Comparison of ENCODE assay signal across 8 cellular contexts in genomic region chr10:104028146-104028545, GRCh38. TPM values are rescaled to one million over a fixed set of nuclear protein-coding genes. Genes with fewer than 3 reads are reported as not detected.
DNase-seq lines count a peak whose midpoint lies in the region; ATAC-seq and TF ChIP-seq lines count a peak whose summit lies in the region.

No MANE protein-coding gene starts in this region.

- no peaks in the 10 kb centered on the region for H3K9me3 Mint-ChIP-seq in activated CD4-positive, alpha-beta memory T cell treated with anti-CD3 and anti-CD28 coated beads for 36 hours
- no peaks in the 10 kb centered on the region for H3K9me3 Mint-ChIP-seq in activated CD4-positive, alpha-beta memory T cell treated with anti-CD3 and anti-CD28 coated beads, Interleukin-2, amount 10 ng/mL, durations not matched to agents 7 days and 5 days
- H3K9me3 Mint-ChIP-seq in stimulated activated effector memory CD8-positive, alpha-beta T cell treated with anti-CD3 and anti-CD28 coated beads, Interleukin-12 subunit alpha, Interleukin-12 subunit beta, amount 100 ng/mL, for 72 hours: no peaks in the 10 kb centered on the region

- DNase-seq in activated CD4-positive, alpha-beta memory T cell treated with anti-CD3 and anti-CD28 coated beads for 36 hours: peak; percentile 50
- DNase-seq in activated CD4-positive, alpha-beta memory T cell treated with anti-CD3 and anti-CD28 coated beads, Interleukin-2, amount 10 ng/mL, durations not matched to agents 7 days and 5 days: no peak
- DNase-seq in T-helper 17 cell: no peak
- DNase-seq in left ventricle myocardium inferior: no peak
- no peak for DNase-seq in stimulated activated effector memory CD8-positive, alpha-beta T cell treated with anti-CD3 and anti-CD28 coated beads, Interleukin-12 subunit alpha, Interleukin-12 subunit beta, amount 100 ng/mL, for 72 hours (ENCODE audit: low spot score in 2 of 2)
- no peak for DNase-seq in GOT3 (lab: John Stamatoyannopoulos, UW)
- DNase-seq in spleen: no peak

- H3K9me3 ChIP-seq in T-helper 17 cell (ENCODE audit: control insufficient read depth, low read length, poor library complexity, severe bottlenecking) (no peaks in the 10 kb centered on the region), left ventricle myocardium inferior (replicated peaks) (no peaks in the 10 kb centered on the region), spleen (no peaks in the 10 kb centered on the region)

- H3K36me3 Mint-ChIP-seq in activated CD4-positive, alpha-beta memory T cell treated with anti-CD3 and anti-CD28 coated beads for 36 hours: peaks cover 29% of the 10 kb centered on the region
- H3K36me3 Mint-ChIP-seq in activated CD4-positive, alpha-beta memory T cell treated with anti-CD3 and anti-CD28 coated beads, Interleukin-2, amount 10 ng/mL, durations not matched to agents 7 days and 5 days (ENCODE audit: low read depth): peaks cover 48% of the 10 kb centered on the region
- H3K36me3 Mint-ChIP-seq in T-helper 17 cell (ENCODE audit: low read depth): peaks cover 17% of the 10 kb centered on the region
- H3K36me3 Mint-ChIP-seq in stimulated activated effector memory CD8-positive, alpha-beta T cell treated with anti-CD3 and anti-CD28 coated beads, Interleukin-12 subunit alpha, Interleukin-12 subunit beta, amount 100 ng/mL, for 72 hours: peaks cover 93% of the 10 kb centered on the region

- no peak overlapping the region for H3K4me3 ChIP-seq in left ventricle myocardium inferior
- H3K4me3 ChIP-seq in spleen: no peak overlapping the region

- CTCF ChIA-PET in activated CD4-positive, alpha-beta memory T cell treated with anti-CD3 and anti-CD28 coated beads for 36 hours (lab: Charles Lee): interaction anchor here (0.6 to 2.0 kb wide), 7 partner anchors 10 to 246 kb away, joined by 3 to 7 read pairs (median 4); partner anchors contain the start of gene SFR1
- CTCF ChIA-PET in activated CD4-positive, alpha-beta memory T cell treated with anti-CD3 and anti-CD28 coated beads, Interleukin-2, amount 10 ng/mL, durations not matched to agents 7 days and 5 days (lab: Charles Lee): interaction anchor here (0.7 to 2.2 kb wide), 4 partner anchors 9 to 246 kb away, joined by 3 to 10 read pairs (median 4); no protein-coding TSS in a partner anchor

- H3K27ac Mint-ChIP-seq in activated CD4-positive, alpha-beta memory T cell treated with anti-CD3 and anti-CD28 coated beads for 36 hours: peak overlapping the region; percentile 5
- no peak overlapping the region for H3K27ac Mint-ChIP-seq in activated CD4-positive, alpha-beta memory T cell treated with anti-CD3 and anti-CD28 coated beads, Interleukin-2, amount 10 ng/mL, durations not matched to agents 7 days and 5 days
- peak overlapping the region; percentile 60 for H3K27ac Mint-ChIP-seq in T-helper 17 cell
- H3K27ac Mint-ChIP-seq in stimulated activated effector memory CD8-positive, alpha-beta T cell treated with anti-CD3 and anti-CD28 coated beads, Interleukin-12 subunit alpha, Interleukin-12 subunit beta, amount 100 ng/mL, for 72 hours: peak overlapping the region; percentile 29

- H3K27me3 Mint-ChIP-seq in activated CD4-positive, alpha-beta memory T cell treated with anti-CD3 and anti-CD28 coated beads for 36 hours: no peaks in the 10 kb centered on the region
- no peaks in the 10 kb centered on the region for H3K27me3 Mint-ChIP-seq in activated CD4-positive, alpha-beta memory T cell treated with anti-CD3 and anti-CD28 coated beads, Interleukin-2, amount 10 ng/mL, durations not matched to agents 7 days and 5 days
- H3K27me3 Mint-ChIP-seq in T-helper 17 cell: no peaks in the 10 kb centered on the region

- H3K27me3 ChIP-seq in left ventricle myocardium inferior (ENCODE audit: low read depth) (no peaks in the 10 kb centered on the region), spleen (replicated peaks in 1 of 7) (no peaks in the 10 kb centered on the region)

- intact Hi-C loops in activated CD4-positive, alpha-beta memory T cell treated with anti-CD3 and anti-CD28 coated beads for 36 hours (cut with micrococcal nuclease): loop anchor here (2.0 to 5.0 kb wide), 2 partner anchors 93 to 141 kb away; no protein-coding TSS in a partner anchor
- intact Hi-C loops in left ventricle myocardium inferior (cut with micrococcal nuclease): no loop called here
- intact Hi-C loops in spleen (cut with DNase I; ENCODE audit: low total_unique reads): no loop called here

- H3K27ac ChIP-seq in left ventricle myocardium inferior (replicated peaks) (peak overlapping the region; percentile 74), spleen (no peak overlapping the region)

- H3K36me3 ChIP-seq in left ventricle myocardium inferior (peaks cover 45% of the 10 kb centered on the region), spleen (peaks cover 0 to 94% (median 42%) of the 10 kb centered on the region in 6 donors)

- POLR2A ChIA-PET in activated CD4-positive, alpha-beta memory T cell treated with anti-CD3 and anti-CD28 coated beads for 36 hours (lab: Charles Lee): interaction anchor here (0.9 kb wide), 1 partner anchor 92 kb away, joined by 3 read pairs; no protein-coding TSS in a partner anchor
- POLR2A ChIA-PET in activated CD4-positive, alpha-beta memory T cell treated with anti-CD3 and anti-CD28 coated beads, Interleukin-2, amount 10 ng/mL, durations not matched to agents 7 days and 5 days (lab: Charles Lee): interaction anchor here (1.4 kb wide), 1 partner anchor 13 kb away, joined by 3 read pairs; no protein-coding TSS in a partner anchor

- H3K4me1 Mint-ChIP-seq in activated CD4-positive, alpha-beta memory T cell treated with anti-CD3 and anti-CD28 coated beads for 36 hours (ENCODE audit: low read depth): peaks cover 14% of the 10 kb centered on the region
- peaks cover 4% of the 10 kb centered on the region for H3K4me1 Mint-ChIP-seq in activated CD4-positive, alpha-beta memory T cell treated with anti-CD3 and anti-CD28 coated beads, Interleukin-2, amount 10 ng/mL, durations not matched to agents 7 days and 5 days
- peaks cover 8% of the 10 kb centered on the region for H3K4me1 Mint-ChIP-seq in T-helper 17 cell
- no peaks in the 10 kb centered on the region for H3K4me1 Mint-ChIP-seq in stimulated activated effector memory CD8-positive, alpha-beta T cell treated with anti-CD3 and anti-CD28 coated beads, Interleukin-12 subunit alpha, Interleukin-12 subunit beta, amount 100 ng/mL, for 72 hours

- ATAC-seq in T-helper 17 cell (peak; percentile 84), HG02588 (IDR thresholded peaks at IDR 0.05; ENCODE audit: unreplicated experiment) (no peak)
- no peak for ATAC-seq in stimulated activated effector memory CD8-positive, alpha-beta T cell treated with anti-CD3 and anti-CD28 coated beads, Interleukin-12 subunit alpha, Interleukin-12 subunit beta, amount 100 ng/mL, for 72 hours

- 86 to 94% (median 89%) methylated on average over 6 of the region's 6 CpGs for WGBS in spleen, 5 donors

- no peak for TF ChIP-seq POLR2A in spleen (IDR thresholded peaks at IDR 0.05)

- no peak overlapping the region for H3K4me3 Mint-ChIP-seq in activated CD4-positive, alpha-beta memory T cell treated with anti-CD3 and anti-CD28 coated beads for 36 hours
- no peak overlapping the region for H3K4me3 Mint-ChIP-seq in activated CD4-positive, alpha-beta memory T cell treated with anti-CD3 and anti-CD28 coated beads, Interleukin-2, amount 10 ng/mL, durations not matched to agents 7 days and 5 days
- no peak overlapping the region for H3K4me3 Mint-ChIP-seq in T-helper 17 cell
- no peak overlapping the region for H3K4me3 Mint-ChIP-seq in stimulated activated effector memory CD8-positive, alpha-beta T cell treated with anti-CD3 and anti-CD28 coated beads, Interleukin-12 subunit alpha, Interleukin-12 subunit beta, amount 100 ng/mL, for 72 hours

- H3K4me1 ChIP-seq in left ventricle myocardium inferior: peaks cover 41% of the 10 kb centered on the region
- H3K4me1 ChIP-seq in spleen: peaks cover 0 to 3% (median 0%) of the 10 kb centered on the region in 6 donors

- TF ChIP-seq CTCF in left ventricle myocardium inferior (IDR thresholded peaks at IDR 0.05; ENCODE audit: borderline replicate concordance): peak; percentile 69
- TF ChIP-seq CTCF in spleen (IDR thresholded peaks at IDR 0.05 in 8 of 11, conservative IDR thresholded peaks at IDR 0.05 in 3 of 11): no peak

RNA-seq across cellular contexts. Expression of gene COL17A1, which starts 57.5 kb away (rescaled TPM):
- not detected for total RNA-seq in activated CD4-positive, alpha-beta memory T cell treated with anti-CD3 and anti-CD28 coated beads for 36 hours
- total RNA-seq in activated CD4-positive, alpha-beta memory T cell treated with anti-CD3 and anti-CD28 coated beads, Interleukin-2, amount 10 ng/mL, durations not matched to agents 7 days and 5 days: not detected
- total RNA-seq in T-helper 17 cell (not detected), left ventricle myocardium inferior (not detected), spleen (1 to 10 TPM in 6 of 7 donors, under 1 TPM in 1; 0.52 to 5.9 (median 1.8) TPM)
- 1 to 10 TPM in 2 of 3 donors, under 1 TPM in 1; 0.50 to 2.0 (median 1.3) TPM for polyA plus RNA-seq in spleen
